ENCODE assay signal across 8 cellular contexts in genomic region chr16:18926189-18926865, GRCh38. TPM values are rescaled to one million over a fixed set of nuclear protein-coding genes. Genes with fewer than 3 reads are reported as not detected.
A peak's percentile ranks its signal among the peaks of the same experiment; 100 is the strongest.
DNase-seq lines count a peak whose midpoint lies in the region; FAIRE-seq and TF ChIP-seq lines count a peak whose summit lies in the region.
"Not testable (repeated sequence)": the region's sequence is repeated elsewhere in the genome, so short reads cannot be mapped to it uniquely, and the experiment has no call there.

TSS of gene SMG1 (minus strand) at chr16:18926408. CDS start at chr16:18926041, 367 bp downstream.

- intact Hi-C loops in esophagus squamous epithelium (cut with DNase I): not testable (repeated sequence)

- H3K9ac ChIP-seq in GM23248 (peak within 1 kb of the TSS; percentile 91), Karpas-422 (ENCODE audit: low read length) (peak within 1 kb of the TSS; percentile 89)

- DNase-seq in GM23248: peak; percentile 93
- DNase-seq in Karpas-422: peak; percentile 95
- DNase-seq in RCC 7860 (ENCODE audit: low spot score): peak; percentile 98
- DNase-seq in activated T-helper 1 cell treated with Interleukin-2 at 50 U/mL for 16 hours (ENCODE audit: low read depth): peak; percentile 90
- DNase-seq in esophagus squamous epithelium (lab: John Stamatoyannopoulos, UW): peak; percentile 77
- DNase-seq in myocyte (ENCODE audit: low read depth): peak; percentile 93
- DNase-seq in stimulated activated CD8-positive, alpha-beta memory T cell treated with anti-CD3 and anti-CD28 coated beads, Interleukin-7, amount 100 ng/mL, for 4 hours (ENCODE audit: low read depth in 2 of 2): peak; percentile 90 to 91

- H2AFZ ChIP-seq in GM23248 (peak within 1 kb of the TSS; percentile 93), Karpas-422 (ENCODE audit: low read length) (peak within 1 kb of the TSS; percentile 55; the same call in 1 of the 2 replicates)

- H3K4me2 ChIP-seq in DOHH2 (ENCODE audit: low read length): peak within 1 kb of the TSS; percentile 97
- H3K4me2 ChIP-seq in GM23248 (ENCODE audit: unreplicated experiment): peak within 1 kb of the TSS; percentile 98
- peak within 1 kb of the TSS; percentile 92 for H3K4me2 ChIP-seq in Karpas-422 (ENCODE audit: low read depth, low read length, poor library complexity, severe bottlenecking)

- H3K79me2 ChIP-seq in DOHH2 (ENCODE audit: control insufficient read depth, low read length) (peaks cover 47% of the 10 kb centered on the region), GM23248 (ENCODE audit: insufficient read depth) (peaks cover 42% of the 10 kb centered on the region), Karpas-422 (ENCODE audit: low read length) (peaks cover 42% of the 10 kb centered on the region)

- H3K27me3 ChIP-seq in DOHH2 (ENCODE audit: control insufficient read depth, low read length); GM23248 (replicated peaks; ENCODE audit: insufficient read depth); Karpas-422 (ENCODE audit: low read length); esophagus squamous epithelium: not testable (repeated sequence)

- peak; percentile 2 for FAIRE-seq in RCC 7860 (lab: Jason Lieb, UNC)

- H3K4me3 ChIP-seq in DOHH2 (ENCODE audit: low read length) (peak within 1 kb of the TSS; percentile 91), GM23248 (peak within 1 kb of the TSS; percentile 95), Karpas-422 (ENCODE audit: low read length) (peak within 1 kb of the TSS; percentile 91), esophagus squamous epithelium (peak within 1 kb of the TSS; percentile 67 to 92 (median 80))

- TF ChIP-seq POLR2A in esophagus squamous epithelium (IDR thresholded peaks at IDR 0.05): peak in 3 of 4 donors; percentile 84 to 92 (median 91)

- H3K9me2 ChIP-seq in DOHH2 (replicated peaks; ENCODE audit: control insufficient read depth, low read length); GM23248 (ENCODE audit: insufficient read depth); Karpas-422 (replicated peaks; ENCODE audit: insufficient read depth, low read length): not testable (repeated sequence)

- not testable (repeated sequence) for H4K20me1 ChIP-seq in DOHH2 (ENCODE audit: control insufficient read depth, insufficient read depth, low read depth, low read length); GM23248 (ENCODE audit: insufficient read depth)
- peaks cover 12% of the 10 kb centered on the region; the same call in 1 of the 2 replicates for H4K20me1 ChIP-seq in Karpas-422 (ENCODE audit: insufficient read depth, low read depth, low read length)

- 1% methylated on average over 35 to 77 of the region's 77 CpGs for WGBS in GM23248 (ENCODE audit: low coverage in 1 of 2, low lambda C conversion rate in 2 of 2, missing lambda C conversion rate in 2 of 2), 2 experiments
- WGBS in esophagus squamous epithelium, 2 donors: 0% methylated on average over 24 of the region's 77 CpGs; no CpG with 5 or more reads in 1 of the 2 donors

- H3K36me3 ChIP-seq in DOHH2 (ENCODE audit: control insufficient read depth, low read length): peaks cover 12% of the 10 kb centered on the region
- not testable (repeated sequence) for H3K36me3 ChIP-seq in GM23248 (ENCODE audit: low read depth); Karpas-422 (ENCODE audit: insufficient read depth, low read length); esophagus squamous epithelium

- H3K27ac ChIP-seq in DOHH2 (ENCODE audit: low read depth, low read length) (peak within 1 kb of the TSS; percentile 76), GM23248 (peak within 1 kb of the TSS; percentile 83), Karpas-422 (ENCODE audit: low read length) (peak within 1 kb of the TSS; percentile 69), esophagus squamous epithelium (peak within 1 kb of the TSS; percentile 92 to 98 (median 98))

- H3K9me3 ChIP-seq in DOHH2 (ENCODE audit: control insufficient read depth, insufficient read depth, low read length); GM23248 (ENCODE audit: low read depth); Karpas-422 (ENCODE audit: low read length); esophagus squamous epithelium: not testable (repeated sequence)

- in situ Hi-C loops in GM23248 (cut with MboI): not testable (repeated sequence)

- not testable (repeated sequence) for TF ChIP-seq CTCF in DOHH2 (IDR thresholded peaks at IDR 0.05; ENCODE audit: low read depth, low read length, poor library complexity, severe bottlenecking); esophagus squamous epithelium (IDR thresholded peaks at IDR 0.05)

- H3F3A ChIP-seq in DOHH2 (ENCODE audit: control insufficient read depth, insufficient read depth); GM23248 (ENCODE audit: insufficient read depth): not testable (repeated sequence)

- H3K4me1 ChIP-seq in DOHH2 (ENCODE audit: control insufficient read depth, low read length) (peaks cover 37% of the 10 kb centered on the region), GM23248 (ENCODE audit: insufficient read depth) (peaks cover 14% of the 10 kb centered on the region), Karpas-422 (ENCODE audit: low read length) (peaks cover 26% of the 10 kb centered on the region), esophagus squamous epithelium (peaks cover 0 to 51% (median 4%) of the 10 kb centered on the region in 3 donors)

RNA-seq across cellular contexts. Expression of gene SMG1, which starts in this region (rescaled TPM):
- total RNA-seq in GM23248 (2014; rRNA removed; shearing (Covaris generic)): 29.1 and 37.1 TPM in 2 replicates
- 8.4 and 9.3 TPM in 2 replicates for polyA plus RNA-seq in GM23248 (2016; fragmentation: Nextera tagmentation; extraction: Ambion mirVana)
- 63.1 and 91.0 TPM in 2 replicates for total RNA-seq in Karpas-422 (2014; rRNA removed; shearing (Covaris generic); ENCODE audit: low replicate concordance)
- total RNA-seq in esophagus squamous epithelium: 100 to 1,000 TPM in 1 of 4 donors, 10 to 100 TPM in 3; 37.8 to 102 (median 54.6) TPM
- 24.8 and 30.7 TPM in 2 replicates for total RNA-seq in myocyte
- 10.5 TPM for polyA plus RNA-seq in myocyte (2012)

Comparison
In these comparisons a context has a peak if more than half of its experiments do, and no peak if none do; other contexts are left out.
1. Peak in every context shown above with its lines: DNase-seq, H3K4me3 ChIP-seq and H3K27ac ChIP-seq.